In the genomic region with DNA sequence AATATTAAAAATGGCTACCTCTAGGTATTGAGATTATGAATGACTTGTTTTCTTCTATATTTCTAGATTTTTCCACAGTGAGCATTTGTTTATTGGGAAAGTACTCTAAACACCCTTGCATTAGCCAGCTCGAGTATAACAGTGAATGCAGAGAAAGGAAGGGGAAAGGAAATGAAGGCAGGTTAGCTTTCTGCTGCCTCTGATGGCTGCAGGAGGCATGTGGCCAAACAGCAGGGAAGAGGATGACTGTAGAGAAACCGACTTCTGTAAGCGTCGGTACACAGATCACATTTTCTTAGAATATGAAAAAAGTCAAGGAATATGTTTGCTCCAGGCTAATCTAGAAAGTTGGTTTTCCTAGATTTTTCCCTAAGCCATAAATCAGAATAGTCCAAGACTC, we compare ENCODE assay signal across 10 cellular contexts. TPM values are rescaled to one million over a fixed set of nuclear protein-coding genes. Genes with fewer than 3 reads are reported as not detected.
DNase-seq lines count a peak whose midpoint lies in the region; ATAC-seq, FAIRE-seq and TF ChIP-seq lines count a peak whose summit lies in the region.
"Had no signal": no experiment of that assay in that cellular context is flagged by ENCODE, and none has a peak within 500 bp of the region (broad histone marks: within the 10 kb centered on the region; RNA-seq: fewer than 3 reads in every experiment).

No MANE protein-coding gene starts in this region.

- ATAC-seq in stimulated activated effector memory CD8-positive, alpha-beta T cell treated with anti-CD3 and anti-CD28 coated beads, Interleukin-12 subunit alpha, Interleukin-12 subunit beta, amount 100 ng/mL, for 72 hours, result peak; percentile 62
- ATAC-seq in HG03097 (IDR thresholded peaks at IDR 0.05; ENCODE audit: low FRiP score, unreplicated experiment) (no peak), HG02884 (IDR thresholded peaks at IDR 0.05; ENCODE audit: unreplicated experiment) (no peak)

- H3K9ac ChIP-seq in endodermal cell (ENCODE audit: extremely low read depth, low read length, poor library complexity, severe bottlenecking), result no peak overlapping the region

- H3K27ac Mint-ChIP-seq in endodermal cell, result no peak overlapping the region
- peak overlapping the region; percentile 49 for H3K27ac Mint-ChIP-seq in stimulated activated effector memory CD8-positive, alpha-beta T cell treated with anti-CD3 and anti-CD28 coated beads, Interleukin-12 subunit alpha, Interleukin-12 subunit beta, amount 100 ng/mL, for 72 hours
- H3K27ac Mint-ChIP-seq: B cell, nephron progenitor cell had no signal

- WGBS in endodermal cell (ENCODE audit: insufficient coverage in 1 of 2, insufficient read length in 1 of 2), 2 experiments, result 21 to 25% methylated on average over 1 to 4 of the region's 4 CpGs

- peaks cover 2% of the 10 kb centered on the region for H3K9me3 Mint-ChIP-seq in endodermal cell
- no peaks in the 10 kb centered on the region for H3K9me3 Mint-ChIP-seq in stimulated activated effector memory CD8-positive, alpha-beta T cell treated with anti-CD3 and anti-CD28 coated beads, Interleukin-12 subunit alpha, Interleukin-12 subunit beta, amount 100 ng/mL, for 72 hours

- peaks cover 39% of the 10 kb centered on the region for H3K27me3 ChIP-seq in endodermal cell (ENCODE audit: control insufficient read depth, insufficient read depth, low read length, poor library complexity, severe bottlenecking)

- no peak overlapping the region for H3K4me3 Mint-ChIP-seq in endodermal cell
- no peak overlapping the region for H3K4me3 Mint-ChIP-seq in stimulated activated effector memory CD8-positive, alpha-beta T cell treated with anti-CD3 and anti-CD28 coated beads, Interleukin-12 subunit alpha, Interleukin-12 subunit beta, amount 100 ng/mL, for 72 hours
- H3K4me3 Mint-ChIP-seq: B cell, nephron progenitor cell had no signal

- TF ChIP-seq CTCF in VCaP (conservative IDR thresholded peaks at IDR 0.05) (peak; percentile 32; the same call in 1 of the 2 replicates), endodermal cell (conservative IDR thresholded peaks at IDR 0.05) (peak; percentile 49), D721Med (IDR thresholded peaks at IDR 0.05; ENCODE audit: insufficient read depth, missing control alignments) (no peak)

- no peaks in the 10 kb centered on the region for H3K36me3 Mint-ChIP-seq in endodermal cell (ENCODE audit: low read depth)
- H3K36me3 Mint-ChIP-seq in stimulated activated effector memory CD8-positive, alpha-beta T cell treated with anti-CD3 and anti-CD28 coated beads, Interleukin-12 subunit alpha, Interleukin-12 subunit beta, amount 100 ng/mL, for 72 hours, result no peaks in the 10 kb centered on the region

- peaks cover 4% of the 10 kb centered on the region for H3K4me1 Mint-ChIP-seq in endodermal cell
- H3K4me1 Mint-ChIP-seq in stimulated activated effector memory CD8-positive, alpha-beta T cell treated with anti-CD3 and anti-CD28 coated beads, Interleukin-12 subunit alpha, Interleukin-12 subunit beta, amount 100 ng/mL, for 72 hours, result peaks cover 45% of the 10 kb centered on the region
- H3K4me1 Mint-ChIP-seq: nephron progenitor cell had no signal

- H3K4me1 ChIP-seq in endodermal cell (ENCODE audit: control insufficient read depth, insufficient read depth, low read length), result no peaks in the 10 kb centered on the region

- FAIRE-seq in D721Med (lab: Jason Lieb, UNC), result no peak

- H3K27me3 Mint-ChIP-seq in endodermal cell (ENCODE audit: insufficient read depth), result peaks cover 11% of the 10 kb centered on the region
- H3K27me3 Mint-ChIP-seq: B cell had no signal

- H3K27ac ChIP-seq in VCaP (peak overlapping the region; percentile 19; the same call in 1 of the 2 replicates), endodermal cell (ENCODE audit: low read depth, low read length) (no peak overlapping the region)

- H3K4me3 ChIP-seq in endodermal cell (ENCODE audit: low read length), result no peak overlapping the region

- DNase-seq in activated effector memory CD4-positive, alpha-beta T cell treated with anti-CD3 and anti-CD28 coated beads, Interleukin-2, amount 50 U/mL, for 16 hours, result peak; percentile 57
- DNase-seq in activated effector memory CD4-positive, alpha-beta T cell treated with Interleukin-2 at 50 U/mL for 16 hours, result no peak
- DNase-seq in endodermal cell (no peak), D721Med (ENCODE audit: insufficient read length, low spot score) (no peak)
- no peak for DNase-seq in stimulated activated effector memory CD8-positive, alpha-beta T cell treated with anti-CD3 and anti-CD28 coated beads, Interleukin-12 subunit alpha, Interleukin-12 subunit beta, amount 100 ng/mL, for 72 hours (ENCODE audit: low spot score in 2 of 2)
- DNase-seq: nephron progenitor cell had no signal

- no peaks in the 10 kb centered on the region for H3K9me3 ChIP-seq in endodermal cell (ENCODE audit: control insufficient read depth, low read length)

- no peaks in the 10 kb centered on the region for H3K36me3 ChIP-seq in endodermal cell (ENCODE audit: control insufficient read depth, insufficient read depth, low read length)

RNA-seq across cellular contexts. Expression of gene GNB5, which starts 19.8 kb away (rescaled TPM):
- total RNA-seq in endodermal cell, result 10 to 100 TPM; 19.1 to 20.7 TPM
- polyA plus RNA-seq in endodermal cell (2013, experiment 1 of 2), result 18.2 TPM
- 15.7 TPM for polyA plus RNA-seq in endodermal cell (2013, experiment 2 of 2)

RNA-seq across cellular contexts. Expression of gene BCL2L10, which starts 58.8 kb away (rescaled TPM):
- 1 to 10 TPM in 1 of 2 donors, not detected in 1; 1.5 TPM for total RNA-seq in endodermal cell
- polyA plus RNA-seq in endodermal cell (2013, experiment 1 of 2), result not detected
- polyA plus RNA-seq in endodermal cell (2013, experiment 2 of 2), result 0.29 TPM
